ENCODE assay signal across 28 cellular contexts in genomic region chr11:108963118-108963517, GRCh38.
"Had no signal": no experiment of that assay in that cellular context is flagged by ENCODE, and none has a peak within 500 bp of the region (broad histone marks: within the 10 kb centered on the region; RNA-seq: fewer than 3 reads in every experiment).

No MANE protein-coding gene starts in this region.

- H3K4me3 ChIP-seq: left lung, lower lobe of right lung, pancreas, prostate gland, skin epidermis, stomach, testis, thyroid gland, transverse colon, upper lobe of left lung, vagina had no signal

- DNase-seq: immature natural killer cell; kidney; left colon; left lung; lower lobe of right lung; mammary epithelial cell; mesenchymal stem cell; naive thymus-derived CD8-positive, alpha-beta T cell; nucleus accumbens; pancreas; posterior cingulate gyrus; retina; right cardiac atrium; stimulated activated CD4-positive, alpha-beta T cell treated with anti-CD3 and anti-CD28 coated beads, Interleukin-12 subunit alpha, Interleukin-12 subunit beta, amount 100 ng/mL, for 4 hours; stimulated activated CD4-positive, alpha-beta T cell treated with anti-CD3 and anti-CD28 coated beads, Interleukin-15, amount 100 ng/mL, for 24 hours; stimulated activated CD4-positive, alpha-beta T cell treated with anti-CD3 and anti-CD28 coated beads, Interleukin-2, amount 100 ng/mL, for 24 hours; stimulated activated CD4-positive, alpha-beta T cell treated with anti-CD3 and anti-CD28 coated beads, Interleukin-4, amount 100 ng/mL, for 1 hour; stimulated activated naive B cell treated with anti-CD40 and anti-IgM and Interleukin-4, amounts not matched to agents 10 μg/mL and 1 μg/mL and 100 μg/mL, for 72 hours; stimulated activated naive CD8-positive, alpha-beta T cell treated with anti-CD3 and anti-CD28 coated beads, Interleukin-15, Interleukin-2, amounts not matched to agents 100 U/mL and 50 U/mL, for 24 hours; stomach; testis; thyroid gland; transverse colon had no signal

- ATAC-seq: left colon; left lung; lower lobe of right lung; naive thymus-derived CD8-positive, alpha-beta T cell; pancreas; right cardiac atrium; sciatic nerve; stimulated activated naive B cell treated with anti-CD40 and anti-IgM and Interleukin-4, amounts not matched to agents 10 μg/mL and 1 μg/mL and 100 μg/mL, for 72 hours; stimulated activated naive CD8-positive, alpha-beta T cell treated with anti-CD3 and anti-CD28 coated beads, Interleukin-15, Interleukin-2, amounts not matched to agents 100 U/mL and 50 U/mL, for 24 hours had no signal
